8 cellular contexts compared by ENCODE assay signal in the genomic region with DNA sequence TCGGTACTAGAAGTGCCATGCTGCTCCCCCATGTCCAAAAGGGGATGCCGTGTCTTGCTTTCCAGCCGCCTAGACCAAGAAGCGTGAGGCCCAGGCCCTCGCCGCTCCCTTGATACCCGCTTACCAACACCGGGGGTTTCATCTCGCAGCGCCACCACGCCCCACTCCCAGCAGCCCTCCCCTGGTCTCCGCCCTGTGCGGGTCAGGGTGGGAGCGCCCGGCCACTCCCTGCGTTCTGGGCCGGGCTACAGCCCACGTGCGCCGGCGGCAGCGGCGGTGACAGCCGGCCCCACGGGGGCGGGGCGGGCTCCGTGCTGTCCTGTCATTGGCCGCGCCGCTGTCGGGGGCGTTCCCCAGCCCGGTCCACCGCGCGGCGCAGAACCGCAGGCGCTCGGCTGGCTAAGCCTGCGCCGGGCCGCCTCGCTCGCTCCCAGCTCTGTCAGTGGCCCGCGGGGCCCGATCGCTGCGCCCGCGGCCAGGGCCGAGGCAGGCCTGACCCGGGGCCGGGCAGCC. TPM values are rescaled to one million over a fixed set of nuclear protein-coding genes. Genes with fewer than 3 reads are reported as not detected.
DNase-seq lines count a peak whose midpoint lies in the region; ATAC-seq, FAIRE-seq and TF ChIP-seq lines count a peak whose summit lies in the region.

A gene with protein sequence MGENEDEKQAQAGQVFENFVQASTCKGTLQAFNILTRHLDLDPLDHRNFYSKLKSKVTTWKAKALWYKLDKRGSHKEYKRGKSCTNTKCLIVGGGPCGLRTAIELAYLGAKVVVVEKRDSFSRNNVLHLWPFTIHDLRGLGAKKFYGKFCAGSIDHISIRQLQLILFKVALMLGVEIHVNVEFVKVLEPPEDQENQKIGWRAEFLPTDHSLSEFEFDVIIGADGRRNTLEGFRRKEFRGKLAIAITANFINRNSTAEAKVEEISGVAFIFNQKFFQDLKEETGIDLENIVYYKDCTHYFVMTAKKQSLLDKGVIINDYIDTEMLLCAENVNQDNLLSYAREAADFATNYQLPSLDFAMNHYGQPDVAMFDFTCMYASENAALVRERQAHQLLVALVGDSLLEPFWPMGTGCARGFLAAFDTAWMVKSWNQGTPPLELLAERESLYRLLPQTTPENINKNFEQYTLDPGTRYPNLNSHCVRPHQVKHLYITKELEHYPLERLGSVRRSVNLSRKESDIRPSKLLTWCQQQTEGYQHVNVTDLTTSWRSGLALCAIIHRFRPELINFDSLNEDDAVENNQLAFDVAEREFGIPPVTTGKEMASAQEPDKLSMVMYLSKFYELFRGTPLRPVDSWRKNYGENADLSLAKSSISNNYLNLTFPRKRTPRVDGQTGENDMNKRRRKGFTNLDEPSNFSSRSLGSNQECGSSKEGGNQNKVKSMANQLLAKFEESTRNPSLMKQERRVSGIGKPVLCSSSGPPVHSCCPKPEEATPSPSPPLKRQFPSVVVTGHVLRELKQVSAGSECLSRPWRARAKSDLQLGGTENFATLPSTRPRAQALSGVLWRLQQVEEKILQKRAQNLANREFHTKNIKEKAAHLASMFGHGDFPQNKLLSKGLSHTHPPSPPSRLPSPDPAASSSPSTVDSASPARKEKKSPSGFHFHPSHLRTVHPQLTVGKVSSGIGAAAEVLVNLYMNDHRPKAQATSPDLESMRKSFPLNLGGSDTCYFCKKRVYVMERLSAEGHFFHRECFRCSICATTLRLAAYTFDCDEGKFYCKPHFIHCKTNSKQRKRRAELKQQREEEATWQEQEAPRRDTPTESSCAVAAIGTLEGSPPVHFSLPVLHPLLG (plus strand): TSS at position 390 of the 513 bp plus-strand sequence. CDS start 51,566 bp downstream, outside the sequence.

- ATAC-seq in HG02798 (IDR thresholded peaks at IDR 0.05; ENCODE audit: poor library complexity, unreplicated experiment) (peak; percentile 99), T-helper 17 cell (peak; percentile 98), left cardiac atrium (peak; percentile 97), upper lobe of right lung (peak; percentile 97)

- H3K36me3 ChIP-seq in prostate gland (no peaks in the 10 kb centered on the region), upper lobe of right lung (no peaks in the 10 kb centered on the region)

- H3K4me1 ChIP-seq in prostate gland (replicated peaks) (no peaks in the 10 kb centered on the region), upper lobe of right lung (peaks cover 25% of the 10 kb centered on the region)

- under 1% methylated on average over 41 of the region's 56 CpGs for WGBS in prostate gland

- intact Hi-C loops in left cardiac atrium (cut with DNase I) (no loop called here), prostate gland (cut with DNase I) (no loop called here), upper lobe of right lung (cut with DNase I) (loop anchor here (10.0 kb wide), 1 partner anchor 55 kb away; no protein-coding TSS in a partner anchor)

- H3K27me3 ChIP-seq in prostate gland (replicated peaks; ENCODE audit: insufficient read depth) (no peaks in the 10 kb centered on the region), upper lobe of right lung (no peaks in the 10 kb centered on the region)

- no peaks in the 10 kb centered on the region for H3K9me3 ChIP-seq in T-helper 17 cell (ENCODE audit: control insufficient read depth, low read length, poor library complexity, severe bottlenecking)
- no peaks in the 10 kb centered on the region for H3K9me3 ChIP-seq in prostate gland
- H3K9me3 ChIP-seq in upper lobe of right lung: no peaks in the 10 kb centered on the region

- FAIRE-seq in GM12892 (lab: Jason Lieb, UNC): peak; percentile 68

- peak within 1 kb of the TSS; percentile 67 to 81 for H3K27ac ChIP-seq in prostate gland
- H3K27ac ChIP-seq in upper lobe of right lung: peak within 1 kb of the TSS; percentile 85

- DNase-seq in GM12892 (ENCODE audit: insufficient read length) (peak; percentile 93), NCI-H1436 treated with DMSO at 0.1 percent for 48 hours (lab: John Stamatoyannopoulos, UW) (peak; percentile 48), T-helper 17 cell (peak; percentile 77 to 88 (median 86)), amygdala (lab: John Stamatoyannopoulos, UW) (peak in 55 of 56 donors; percentile 13 to 88 (median 70)), left cardiac atrium (peak; percentile 94), prostate gland (ENCODE audit: low spot score) (peak; percentile 83), upper lobe of right lung (peak; percentile 96)

- H3K27ac Mint-ChIP-seq in T-helper 17 cell: peak within 1 kb of the TSS; percentile 76

- peak within 1 kb of the TSS; percentile 94 for H3K4me3 Mint-ChIP-seq in T-helper 17 cell

- H3K4me3 ChIP-seq in prostate gland (peak within 1 kb of the TSS; percentile 78 to 81), upper lobe of right lung (peak within 1 kb of the TSS; percentile 77)

- TF ChIP-seq CTCF in prostate gland (IDR thresholded peaks at IDR 0.05) (no peak), upper lobe of right lung (IDR thresholded peaks at IDR 0.05) (no peak)

- H3K27me3 Mint-ChIP-seq in T-helper 17 cell: no peaks in the 10 kb centered on the region

- H3K4me1 Mint-ChIP-seq in T-helper 17 cell: peaks cover 42% of the 10 kb centered on the region

- H3K36me3 Mint-ChIP-seq in T-helper 17 cell (ENCODE audit: low read depth): no peaks in the 10 kb centered on the region

- TF ChIP-seq POLR2A in GM12892 (IDR thresholded peaks at IDR 0.05; ENCODE audit: low read depth, low read length) (no peak), prostate gland (IDR thresholded peaks at IDR 0.05) (peak; percentile 85)

RNA-seq across cellular contexts. Expression of the gene that starts here (rescaled TPM):
- polyA plus RNA-seq in GM12892 (2012; ENCODE audit: missing spikeins): 1.1 TPM
- total RNA-seq in T-helper 17 cell: 10 to 100 TPM; 52.0 to 66.9 TPM
- total RNA-seq in left cardiac atrium: 100 to 1,000 TPM in 1 of 2 donors, 10 to 100 TPM in 1; 74.5 to 128 TPM
- total RNA-seq in prostate gland: 100 to 1,000 TPM in 1 of 2 donors, 10 to 100 TPM in 1; 13.1 to 285 TPM
- 197 TPM for total RNA-seq in upper lobe of right lung

Comparison
In these comparisons a context has a peak if more than half of its experiments do, and no peak if none do; other contexts are left out.
1. Peak in every context shown above with its lines: DNase-seq, ATAC-seq, H3K4me3 ChIP-seq and H3K27ac ChIP-seq.